Comparison of ENCODE assay signal across 25 cellular contexts in genomic region chr10:90986870-90987269, GRCh38.
"Had no signal": no experiment of that assay in that cellular context is flagged by ENCODE, and none has a peak within 500 bp of the region (broad histone marks: within the 10 kb centered on the region; RNA-seq: fewer than 3 reads in every experiment).

No MANE protein-coding gene starts in this region.

- H3K27me3 ChIP-seq: brain microvascular endothelial cell, esophagus squamous epithelium, neutrophil, ovary, uterus had no signal

- H3K36me3 Mint-ChIP-seq: type B pancreatic cell had no signal

- H3K4me1 Mint-ChIP-seq: activated CD4-positive, alpha-beta memory T cell treated with anti-CD3 and anti-CD28 coated beads, Interleukin-2, amount 10 ng/mL, durations not matched to agents 7 days and 5 days; activated CD4-positive, alpha-beta T cell treated with anti-CD3 and anti-CD28 coated beads, Interleukin-2, amount 10 ng/mL, durations not matched to agents 7 days and 5 days; nephron had no signal

- ATAC-seq: stimulated activated naive CD8-positive, alpha-beta T cell treated with anti-CD3 and anti-CD28 coated beads, Interleukin-15, Interleukin-2, amounts not matched to agents 100 U/mL and 50 U/mL, for 24 hours; T-helper 17 cell had no signal

- H3K27ac Mint-ChIP-seq: activated CD4-positive, alpha-beta memory T cell treated with anti-CD3 and anti-CD28 coated beads, Interleukin-2, amount 10 ng/mL, durations not matched to agents 7 days and 5 days; activated CD4-positive, alpha-beta T cell treated with anti-CD3 and anti-CD28 coated beads, Interleukin-2, amount 10 ng/mL, durations not matched to agents 7 days and 5 days; activated T-cell treated with anti-CD3 and anti-CD28 coated beads, Interleukin-2, amount 50 U/mL, for 24 hours; nephron; T-helper 17 cell; type B pancreatic cell had no signal

- H3K9me3 Mint-ChIP-seq: activated CD4-positive, alpha-beta memory T cell treated with anti-CD3 and anti-CD28 coated beads, Interleukin-2, amount 10 ng/mL, durations not matched to agents 7 days and 5 days; activated CD4-positive, alpha-beta T cell treated with anti-CD3 and anti-CD28 coated beads, Interleukin-2, amount 10 ng/mL, durations not matched to agents 7 days and 5 days; activated T-cell treated with anti-CD3 and anti-CD28 coated beads, Interleukin-2, amount 50 U/mL, for 24 hours; nephron; type B pancreatic cell had no signal

- H3K4me3 ChIP-seq: esophagus squamous epithelium, ovary, smooth muscle cell, thoracic aorta, uterus had no signal

- DNase-seq: activated CD4-positive, alpha-beta memory T cell treated with anti-CD3 and anti-CD28 coated beads, Interleukin-2, amount 10 ng/mL, durations not matched to agents 7 days and 5 days; activated CD4-positive, alpha-beta T cell treated with anti-CD3 and anti-CD28 coated beads, Interleukin-2, amount 10 ng/mL, durations not matched to agents 7 days and 5 days; activated CD4-positive, CD25-positive, alpha-beta regulatory T cell treated with anti-CD3 and anti-CD28 coated beads, Interleukin-2, amount 50 U/mL, for 72 hours; activated CD8-positive, alpha-beta memory T cell treated with anti-CD3 and anti-CD28 coated beads, Interleukin-2, amount 50 U/mL, for 48 hours; activated gamma-delta T cell treated with Interleukin-2 at 50 U/mL for 16 hours; activated naive CD4-positive, alpha-beta T cell treated with anti-CD3 and anti-CD28 coated beads, Interleukin-2, amount 50 U/mL, for 16 hours; activated T-cell treated with anti-CD3 and anti-CD28 coated beads, Interleukin-2, amount 50 U/mL, for 24 hours; amniotic stem cell; brain microvascular endothelial cell; central memory CD4-positive, alpha-beta T cell; esophagus squamous epithelium; foreskin melanocyte; islet precursor cell; mammary epithelial cell; ovary; stimulated activated CD4-positive, alpha-beta T cell treated with anti-CD3 and anti-CD28 coated beads, Interleukin-1b, Interleukin-23, amount 100 ng/mL, for 48 hours; stimulated activated naive CD8-positive, alpha-beta T cell treated with anti-CD3 and anti-CD28 coated beads, Interleukin-15, Interleukin-2, amounts not matched to agents 100 U/mL and 50 U/mL, for 24 hours; T-helper 17 cell; T1000; uterus had no signal

- H3K9me3 ChIP-seq: esophagus squamous epithelium, neutrophil, ovary, thoracic aorta, uterus had no signal

- H3K36me3 ChIP-seq: brain microvascular endothelial cell, esophagus squamous epithelium, neutrophil, ovary, thoracic aorta, uterus had no signal

- H3K4me1 ChIP-seq: esophagus squamous epithelium, uterus had no signal

- H3K4me3 Mint-ChIP-seq: activated CD4-positive, alpha-beta memory T cell treated with anti-CD3 and anti-CD28 coated beads, Interleukin-2, amount 10 ng/mL, durations not matched to agents 7 days and 5 days; activated CD4-positive, alpha-beta T cell treated with anti-CD3 and anti-CD28 coated beads, Interleukin-2, amount 10 ng/mL, durations not matched to agents 7 days and 5 days; activated T-cell treated with anti-CD3 and anti-CD28 coated beads, Interleukin-2, amount 50 U/mL, for 24 hours; nephron; T-helper 17 cell; type B pancreatic cell had no signal

- H3K27me3 Mint-ChIP-seq: activated CD4-positive, alpha-beta T cell treated with anti-CD3 and anti-CD28 coated beads, Interleukin-2, amount 10 ng/mL, durations not matched to agents 7 days and 5 days; activated T-cell treated with anti-CD3 and anti-CD28 coated beads, Interleukin-2, amount 50 U/mL, for 24 hours had no signal

- H3K27ac ChIP-seq: brain microvascular endothelial cell, esophagus squamous epithelium, neutrophil, ovary, thoracic aorta, uterus had no signal
